Comparison of ENCODE assay signal across 1 cellular context in the genomic region with DNA sequence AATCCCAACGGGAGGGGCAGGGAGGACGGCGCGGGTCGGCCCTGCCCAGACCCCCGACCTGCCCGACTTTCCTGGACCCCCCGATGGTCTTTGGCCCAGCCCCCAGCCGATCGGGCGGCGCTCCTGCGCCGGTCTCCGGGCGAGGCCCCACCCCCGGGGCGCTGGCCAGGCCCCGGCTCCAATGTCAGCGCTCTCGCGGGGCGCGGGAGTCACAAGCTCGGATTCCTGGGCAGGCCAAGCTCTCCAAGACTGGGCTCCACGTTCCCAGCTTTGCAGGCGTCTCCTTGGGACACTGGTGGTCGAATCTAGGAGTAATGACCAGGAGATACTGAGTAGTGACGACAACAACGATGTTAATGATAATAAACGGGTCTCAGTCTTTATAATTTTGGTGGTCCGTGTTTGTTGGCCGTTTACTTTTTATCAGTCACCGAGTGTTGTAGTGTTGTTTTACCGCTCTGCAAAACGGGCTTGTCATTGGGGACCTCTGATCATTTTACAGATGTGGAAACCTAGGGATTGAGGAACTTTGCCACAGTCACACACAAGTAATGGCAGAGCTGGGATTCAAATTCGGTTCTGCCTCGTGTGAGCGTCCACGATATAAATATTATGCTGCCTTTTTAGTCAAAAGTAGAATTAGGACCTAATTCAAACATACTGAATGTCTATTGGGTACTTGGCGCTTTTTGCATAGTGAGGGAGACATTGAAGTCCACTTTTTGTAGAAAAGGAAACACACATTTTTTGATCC.
TF ChIP-seq lines count a peak whose summit lies in the region.

No MANE protein-coding gene starts in this region.

TF ChIP-seq in GM23338, 12 proteins besides CTCF, POLR2A, EP300 and RAD21 (continued from another document):
- TF ChIP-seq, protein P1, sequence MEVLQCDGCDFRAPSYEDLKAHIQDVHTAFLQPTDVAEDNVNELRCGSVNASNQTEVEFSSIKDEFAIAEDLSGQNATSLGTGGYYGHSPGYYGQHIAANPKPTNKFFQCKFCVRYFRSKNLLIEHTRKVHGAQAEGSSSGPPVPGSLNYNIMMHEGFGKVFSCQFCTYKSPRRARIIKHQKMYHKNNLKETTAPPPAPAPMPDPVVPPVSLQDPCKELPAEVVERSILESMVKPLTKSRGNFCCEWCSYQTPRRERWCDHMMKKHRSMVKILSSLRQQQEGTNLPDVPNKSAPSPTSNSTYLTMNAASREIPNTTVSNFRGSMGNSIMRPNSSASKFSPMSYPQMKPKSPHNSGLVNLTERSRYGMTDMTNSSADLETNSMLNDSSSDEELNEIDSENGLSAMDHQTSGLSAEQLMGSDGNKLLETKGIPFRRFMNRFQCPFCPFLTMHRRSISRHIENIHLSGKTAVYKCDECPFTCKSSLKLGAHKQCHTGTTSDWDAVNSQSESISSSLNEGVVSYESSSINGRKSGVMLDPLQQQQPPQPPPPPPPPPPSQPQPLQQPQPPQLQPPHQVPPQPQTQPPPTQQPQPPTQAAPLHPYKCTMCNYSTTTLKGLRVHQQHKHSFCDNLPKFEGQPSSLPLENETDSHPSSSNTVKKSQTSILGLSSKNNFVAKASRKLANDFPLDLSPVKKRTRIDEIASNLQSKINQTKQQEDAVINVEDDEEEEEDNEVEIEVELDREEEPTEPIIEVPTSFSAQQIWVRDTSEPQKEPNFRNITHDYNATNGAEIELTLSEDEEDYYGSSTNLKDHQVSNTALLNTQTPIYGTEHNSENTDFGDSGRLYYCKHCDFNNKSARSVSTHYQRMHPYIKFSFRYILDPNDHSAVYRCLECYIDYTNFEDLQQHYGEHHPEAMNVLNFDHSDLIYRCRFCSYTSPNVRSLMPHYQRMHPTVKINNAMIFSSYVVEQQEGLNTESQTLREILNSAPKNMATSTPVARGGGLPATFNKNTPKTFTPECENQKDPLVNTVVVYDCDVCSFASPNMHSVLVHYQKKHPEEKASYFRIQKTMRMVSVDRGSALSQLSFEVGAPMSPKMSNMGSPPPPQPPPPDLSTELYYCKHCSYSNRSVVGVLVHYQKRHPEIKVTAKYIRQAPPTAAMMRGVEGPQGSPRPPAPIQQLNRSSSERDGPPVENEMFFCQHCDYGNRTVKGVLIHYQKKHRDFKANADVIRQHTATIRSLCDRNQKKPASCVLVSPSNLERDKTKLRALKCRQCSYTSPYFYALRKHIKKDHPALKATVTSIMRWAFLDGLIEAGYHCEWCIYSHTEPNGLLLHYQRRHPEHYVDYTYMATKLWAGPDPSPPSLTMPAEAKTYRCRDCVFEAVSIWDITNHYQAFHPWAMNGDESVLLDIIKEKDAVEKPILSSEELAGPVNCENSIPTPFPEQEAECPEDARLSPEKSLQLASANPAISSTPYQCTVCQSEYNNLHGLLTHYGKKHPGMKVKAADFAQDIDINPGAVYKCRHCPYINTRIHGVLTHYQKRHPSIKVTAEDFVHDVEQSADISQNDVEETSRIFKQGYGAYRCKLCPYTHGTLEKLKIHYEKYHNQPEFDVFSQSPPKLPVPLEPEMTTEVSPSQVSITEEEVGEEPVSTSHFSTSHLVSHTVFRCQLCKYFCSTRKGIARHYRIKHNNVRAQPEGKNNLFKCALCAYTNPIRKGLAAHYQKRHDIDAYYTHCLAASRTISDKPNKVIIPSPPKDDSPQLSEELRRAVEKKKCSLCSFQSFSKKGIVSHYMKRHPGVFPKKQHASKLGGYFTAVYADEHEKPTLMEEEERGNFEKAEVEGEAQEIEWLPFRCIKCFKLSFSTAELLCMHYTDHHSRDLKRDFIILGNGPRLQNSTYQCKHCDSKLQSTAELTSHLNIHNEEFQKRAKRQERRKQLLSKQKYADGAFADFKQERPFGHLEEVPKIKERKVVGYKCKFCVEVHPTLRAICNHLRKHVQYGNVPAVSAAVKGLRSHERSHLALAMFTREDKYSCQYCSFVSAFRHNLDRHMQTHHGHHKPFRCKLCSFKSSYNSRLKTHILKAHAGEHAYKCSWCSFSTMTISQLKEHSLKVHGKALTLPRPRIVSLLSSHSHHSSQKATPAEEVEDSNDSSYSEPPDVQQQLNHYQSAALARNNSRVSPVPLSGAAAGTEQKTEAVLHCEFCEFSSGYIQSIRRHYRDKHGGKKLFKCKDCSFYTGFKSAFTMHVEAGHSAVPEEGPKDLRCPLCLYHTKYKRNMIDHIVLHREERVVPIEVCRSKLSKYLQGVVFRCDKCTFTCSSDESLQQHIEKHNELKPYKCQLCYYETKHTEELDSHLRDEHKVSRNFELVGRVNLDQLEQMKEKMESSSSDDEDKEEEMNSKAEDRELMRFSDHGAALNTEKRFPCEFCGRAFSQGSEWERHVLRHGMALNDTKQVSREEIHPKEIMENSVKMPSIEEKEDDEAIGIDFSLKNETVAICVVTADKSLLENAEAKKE (CRISPR knock-in tag; IDR thresholded peaks at IDR 0.05): no peak
- TF ChIP-seq EZH2 (IDR thresholded peaks at IDR 0.05; ENCODE audit: low read depth, unreplicated experiment) (no peak), EZH2phosphoT487 (IDR thresholded peaks at IDR 0.05; ENCODE audit: unreplicated experiment) (no peak), STAT1 (IDR thresholded peaks at IDR 0.05; ENCODE audit: unreplicated experiment) (no peak), ZNF114 (CRISPR knock-in tag; IDR thresholded peaks at IDR 0.05) (no peak), NANOG (IDR thresholded peaks at IDR 0.05; ENCODE audit: borderline replicate concordance) (no peak), CREB1 (CRISPR knock-in tag; IDR thresholded peaks at IDR 0.05; ENCODE audit: low read depth) (no peak)
- TF ChIP-seq, protein P2, sequence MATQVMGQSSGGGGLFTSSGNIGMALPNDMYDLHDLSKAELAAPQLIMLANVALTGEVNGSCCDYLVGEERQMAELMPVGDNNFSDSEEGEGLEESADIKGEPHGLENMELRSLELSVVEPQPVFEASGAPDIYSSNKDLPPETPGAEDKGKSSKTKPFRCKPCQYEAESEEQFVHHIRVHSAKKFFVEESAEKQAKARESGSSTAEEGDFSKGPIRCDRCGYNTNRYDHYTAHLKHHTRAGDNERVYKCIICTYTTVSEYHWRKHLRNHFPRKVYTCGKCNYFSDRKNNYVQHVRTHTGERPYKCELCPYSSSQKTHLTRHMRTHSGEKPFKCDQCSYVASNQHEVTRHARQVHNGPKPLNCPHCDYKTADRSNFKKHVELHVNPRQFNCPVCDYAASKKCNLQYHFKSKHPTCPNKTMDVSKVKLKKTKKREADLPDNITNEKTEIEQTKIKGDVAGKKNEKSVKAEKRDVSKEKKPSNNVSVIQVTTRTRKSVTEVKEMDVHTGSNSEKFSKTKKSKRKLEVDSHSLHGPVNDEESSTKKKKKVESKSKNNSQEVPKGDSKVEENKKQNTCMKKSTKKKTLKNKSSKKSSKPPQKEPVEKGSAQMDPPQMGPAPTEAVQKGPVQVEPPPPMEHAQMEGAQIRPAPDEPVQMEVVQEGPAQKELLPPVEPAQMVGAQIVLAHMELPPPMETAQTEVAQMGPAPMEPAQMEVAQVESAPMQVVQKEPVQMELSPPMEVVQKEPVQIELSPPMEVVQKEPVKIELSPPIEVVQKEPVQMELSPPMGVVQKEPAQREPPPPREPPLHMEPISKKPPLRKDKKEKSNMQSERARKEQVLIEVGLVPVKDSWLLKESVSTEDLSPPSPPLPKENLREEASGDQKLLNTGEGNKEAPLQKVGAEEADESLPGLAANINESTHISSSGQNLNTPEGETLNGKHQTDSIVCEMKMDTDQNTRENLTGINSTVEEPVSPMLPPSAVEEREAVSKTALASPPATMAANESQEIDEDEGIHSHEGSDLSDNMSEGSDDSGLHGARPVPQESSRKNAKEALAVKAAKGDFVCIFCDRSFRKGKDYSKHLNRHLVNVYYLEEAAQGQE (IDR thresholded peaks at IDR 0.05; ENCODE audit: unreplicated experiment): no peak
